Comparison of ENCODE assay signal across 16 cellular contexts in genomic region chr1:195141294-195141693, GRCh38.
"Had no signal": no experiment of that assay in that cellular context is flagged by ENCODE, and none has a peak within 500 bp of the region (broad histone marks: within the 10 kb centered on the region; RNA-seq: fewer than 3 reads in every experiment).

No MANE protein-coding gene starts in this region.

- H3K4me1 Mint-ChIP-seq: activated CD8-positive, alpha-beta memory T cell treated with anti-CD3 and anti-CD28 coated beads, Interleukin-2, amount 10 ng/mL, durations not matched to agents 7 days and 5 days; activated naive CD4-positive, alpha-beta T cell treated with anti-CD3 and anti-CD28 coated beads, Interleukin-2, amount 50 U/mL, for 24 hours; stimulated activated memory B cell treated with anti-CD40 and anti-IgM and Interleukin-4, amounts not matched to agents 10 μg/mL and 1 μg/mL and 100 μg/mL, for 72 hours; T-cell had no signal

- H3K27ac Mint-ChIP-seq: activated CD8-positive, alpha-beta memory T cell treated with anti-CD3 and anti-CD28 coated beads, Interleukin-2, amount 10 ng/mL, durations not matched to agents 7 days and 5 days; activated naive CD4-positive, alpha-beta T cell treated with anti-CD3 and anti-CD28 coated beads, Interleukin-2, amount 50 U/mL, for 24 hours; activated T-cell treated with anti-CD3 and anti-CD28 coated beads, Interleukin-2, amount 50 U/mL, for 24 hours; stimulated activated memory B cell treated with anti-CD40 and anti-IgM and Interleukin-4, amounts not matched to agents 10 μg/mL and 1 μg/mL and 100 μg/mL, for 72 hours; T-cell had no signal

- H3K27me3 Mint-ChIP-seq: activated CD8-positive, alpha-beta memory T cell treated with anti-CD3 and anti-CD28 coated beads, Interleukin-2, amount 10 ng/mL, durations not matched to agents 7 days and 5 days; activated naive CD4-positive, alpha-beta T cell treated with anti-CD3 and anti-CD28 coated beads, Interleukin-2, amount 50 U/mL, for 24 hours; activated T-cell treated with anti-CD3 and anti-CD28 coated beads, Interleukin-2, amount 50 U/mL, for 24 hours; stimulated activated memory B cell treated with anti-CD40 and anti-IgM and Interleukin-4, amounts not matched to agents 10 μg/mL and 1 μg/mL and 100 μg/mL, for 72 hours; T-cell had no signal

- H3K4me3 Mint-ChIP-seq: activated CD8-positive, alpha-beta memory T cell treated with anti-CD3 and anti-CD28 coated beads, Interleukin-2, amount 10 ng/mL, durations not matched to agents 7 days and 5 days; activated naive CD4-positive, alpha-beta T cell treated with anti-CD3 and anti-CD28 coated beads, Interleukin-2, amount 50 U/mL, for 24 hours; activated T-cell treated with anti-CD3 and anti-CD28 coated beads, Interleukin-2, amount 50 U/mL, for 24 hours; stimulated activated memory B cell treated with anti-CD40 and anti-IgM and Interleukin-4, amounts not matched to agents 10 μg/mL and 1 μg/mL and 100 μg/mL, for 72 hours; T-cell had no signal

- ATAC-seq: activated CD4-positive, CD25-positive, alpha-beta regulatory T cell treated with anti-CD3 and anti-CD28 coated beads, Interleukin-2, amount 50 U/mL, for 24 hours; activated CD8-positive, alpha-beta memory T cell treated with anti-CD3 and anti-CD28 coated beads, Interleukin-2, amount 10 ng/mL, durations not matched to agents 7 days and 5 days; stimulated activated memory B cell treated with anti-CD40 and anti-IgM and Interleukin-4, amounts not matched to agents 10 μg/mL and 1 μg/mL and 100 μg/mL, for 72 hours; T-cell had no signal

- H3K9me3 Mint-ChIP-seq: activated naive CD4-positive, alpha-beta T cell treated with anti-CD3 and anti-CD28 coated beads, Interleukin-2, amount 50 U/mL, for 24 hours had no signal

- DNase-seq: activated CD4-positive, alpha-beta T cell treated with anti-CD3 and anti-CD28 coated beads, Interleukin-2, amount 50 U/mL, for 48 hours; activated CD8-positive, alpha-beta memory T cell treated with anti-CD3 and anti-CD28 coated beads, Interleukin-2, amount 10 ng/mL, durations not matched to agents 7 days and 5 days; activated T-cell treated with anti-CD3 and anti-CD28 coated beads, Interleukin-2, amount 50 U/mL, for 24 hours; adrenal gland; hypothalamus; left ventricle myocardium inferior; occipital lobe; posterior cingulate gyrus; spleen; stimulated activated CD4-positive, alpha-beta T cell treated with anti-CD3 and anti-CD28 coated beads, Interleukin-4, amount 100 ng/mL, for 4 hours; T-helper 9 cell; thyroid gland had no signal
